In the genomic region with DNA sequence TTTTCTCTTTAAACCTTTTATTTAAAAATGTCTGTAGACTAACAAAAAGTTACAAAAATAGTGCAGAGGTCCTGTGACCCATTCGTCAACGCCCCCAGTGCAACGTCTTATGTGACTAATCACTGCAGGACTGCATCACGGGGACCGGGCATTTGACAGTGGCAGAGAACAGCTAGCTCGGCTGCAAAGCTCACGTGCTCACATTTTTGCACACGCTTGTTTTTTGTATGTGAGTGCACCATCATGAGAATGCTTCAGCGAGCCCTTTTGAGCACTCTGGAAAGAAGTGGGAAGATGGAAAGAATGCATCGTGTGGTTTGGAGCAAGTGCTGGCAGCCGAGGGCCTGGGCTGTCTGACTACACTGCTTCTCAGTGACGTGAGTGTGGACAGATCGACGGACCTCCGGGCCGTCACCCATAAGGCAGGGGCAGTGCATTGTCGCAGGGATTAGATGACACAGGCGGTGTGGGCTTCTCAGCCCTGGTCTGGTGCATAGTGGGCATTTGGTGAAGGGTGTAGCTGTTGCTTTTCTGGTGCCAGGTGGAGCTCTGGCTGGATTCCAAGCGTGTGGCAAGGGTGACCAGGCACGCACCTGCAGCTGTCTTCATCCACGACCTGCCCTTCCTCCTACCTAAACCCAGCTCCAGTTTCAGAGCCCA, we compare ENCODE assay signal across 11 cellular contexts. TPM values are rescaled to one million over a fixed set of nuclear protein-coding genes. Genes with fewer than 3 reads are reported as not detected.
DNase-seq lines count a peak whose midpoint lies in the region; ATAC-seq and TF ChIP-seq lines count a peak whose summit lies in the region.
"Had no signal": no experiment of that assay in that cellular context is flagged by ENCODE, and none has a peak within 500 bp of the region (broad histone marks: within the 10 kb centered on the region; RNA-seq: fewer than 3 reads in every experiment).

No MANE protein-coding gene starts in this region.

- TF ChIP-seq CTCF in right atrium auricular region (IDR thresholded peaks at IDR 0.05): no peak
- TF ChIP-seq CTCF in thoracic aorta (IDR thresholded peaks at IDR 0.05): no peak

- H3K27ac ChIP-seq in right atrium auricular region: peak overlapping the region; percentile 42 to 53
- H3K27ac ChIP-seq in thoracic aorta: peak overlapping the region; percentile 64 to 81
- H3K27ac ChIP-seq: 22Rv1, adrenal gland, tibial nerve had no signal

- ATAC-seq in thoracic aorta (ENCODE audit: insufficient number of reproducible peaks, low FRiP score, low read depth): peak; percentile 96

- H3K9me3 ChIP-seq in right atrium auricular region: peaks cover 0 to 16% of the 10 kb centered on the region in 2 donors
- H3K9me3 ChIP-seq in thoracic aorta: peaks cover 6% of the 10 kb centered on the region
- 0 out of 2 replicates have a peak, but pooled peaks cover 5% of the 10 kb centered on the region for H3K9me3 ChIP-seq in MG63

- no peaks in the 10 kb centered on the region for H3K36me3 ChIP-seq in right atrium auricular region
- H3K36me3 ChIP-seq in thoracic aorta: no peaks in the 10 kb centered on the region
- H3K36me3 ChIP-seq in MG63: no peaks in the 10 kb centered on the region
- H3K36me3 ChIP-seq: adrenal gland, tibial nerve had no signal

- H3K27me3 ChIP-seq in right atrium auricular region: no peaks in the 10 kb centered on the region
- H3K27me3 ChIP-seq in thoracic aorta (replicated peaks; ENCODE audit: insufficient read depth): no peaks in the 10 kb centered on the region
- H3K27me3 ChIP-seq in MG63: no peaks in the 10 kb centered on the region
- H3K27me3 ChIP-seq: adrenal gland, tibial nerve had no signal

- peaks cover 0 to 21% of the 10 kb centered on the region in 2 donors for H3K4me1 ChIP-seq in right atrium auricular region
- peaks cover 6 to 19% of the 10 kb centered on the region in 2 donors for H3K4me1 ChIP-seq in thoracic aorta (ENCODE audit: control insufficient read depth in 1 of 2, low read depth in 2 of 2)
- H3K4me1 ChIP-seq: adrenal gland had no signal

- peak; percentile 67 for DNase-seq in DMS53 (lab: John Stamatoyannopoulos, UW)
- no peak for DNase-seq in DMS53 treated with DMSO at 0.1 percent for 48 hours (lab: John Stamatoyannopoulos, UW; ENCODE audit: unreplicated experiment)
- peak; percentile 24 for DNase-seq in RPMI7951 (ENCODE audit: low read depth)
- DNase-seq in right atrium auricular region (ENCODE audit: low spot score): no peak
- DNase-seq in thoracic aorta (ENCODE audit: low spot score): peak; percentile 74
- DNase-seq in DMS153 (lab: John Stamatoyannopoulos, UW): no peak
- no peak for DNase-seq in MG63
- no peak for DNase-seq in SHP77 (lab: John Stamatoyannopoulos, UW)

- H3K4me3 ChIP-seq in right atrium auricular region (no peak overlapping the region), thoracic aorta (peak overlapping the region; percentile 60), MG63 (no peak overlapping the region)
- H3K4me3 ChIP-seq: adrenal gland, tibial nerve had no signal

RNA-seq across cellular contexts. Expression of a gene that starts 17.7 kb away (rescaled TPM):
- total RNA-seq in RPMI7951 (2014; rRNA removed; shearing (Covaris generic)): 3.8 and 7.7 TPM in 2 replicates
- 10 to 100 TPM; 13.0 to 20.8 TPM for total RNA-seq in right atrium auricular region
- 10 to 100 TPM; 15.2 to 18.4 TPM for total RNA-seq in thoracic aorta
- 26.0 and 43.1 TPM in 2 replicates for total RNA-seq in MG63 (2014; rRNA removed; shearing (Covaris generic); ENCODE audit: low replicate concordance)

RNA-seq across cellular contexts. Expression of a gene that starts 41.3 kb away (rescaled TPM):
- not detected in 2 replicates for total RNA-seq in RPMI7951 (2014; rRNA removed; shearing (Covaris generic))
- total RNA-seq in right atrium auricular region: 1 to 10 TPM; 1.9 TPM
- total RNA-seq in thoracic aorta: 1 to 10 TPM; 1.2 to 2.4 TPM
- not detected in 2 replicates for total RNA-seq in MG63 (2014; rRNA removed; shearing (Covaris generic); ENCODE audit: low replicate concordance)

Comparison
In these comparisons a context has a peak if more than half of its experiments do, and no peak if none do; other contexts are left out.
1. DNase-seq: peak in DMS53 (single experiment), RPMI7951 (single experiment) and thoracic aorta (single experiment); none in DMS53 treated with DMSO at 0.1 percent for 48 hours (single experiment), right atrium auricular region (single experiment), DMS153 (single experiment), MG63 (single experiment) and SHP77 (0 of 2).